In the genomic region with DNA sequence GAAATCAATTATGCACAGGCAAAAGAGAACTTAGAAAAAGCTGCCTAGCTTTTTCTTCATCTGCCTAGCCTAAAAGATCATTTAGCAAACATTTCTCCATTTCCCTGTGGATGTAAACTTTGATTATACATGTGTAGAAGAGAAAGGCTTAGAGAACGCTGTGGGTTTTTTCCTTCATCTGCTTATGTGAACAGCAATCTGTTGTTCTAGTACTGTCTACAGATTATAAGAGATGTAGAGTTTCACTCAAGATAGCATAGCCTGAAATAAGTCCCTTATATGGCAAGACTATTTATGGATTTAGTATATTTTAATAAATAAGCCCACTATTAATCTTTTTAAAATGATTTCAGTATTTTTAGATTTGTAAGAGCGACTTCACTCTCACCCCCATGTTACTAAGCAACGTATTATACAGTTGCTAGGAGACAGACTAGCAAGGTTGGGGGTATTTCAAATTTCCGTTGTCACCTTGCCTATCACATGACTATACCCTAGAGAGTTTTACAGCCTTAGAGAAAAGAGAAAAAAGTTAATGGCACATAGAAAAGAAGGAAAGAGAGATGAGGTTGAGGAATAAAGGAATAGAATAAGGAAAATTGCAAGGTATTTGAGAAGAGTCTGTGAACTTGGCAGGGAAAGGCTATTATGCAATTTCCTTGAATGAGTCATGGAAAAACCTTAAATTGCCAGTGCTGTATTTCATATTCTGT, we compare ENCODE assay signal across 1 cellular context.
TF ChIP-seq lines count a peak whose summit lies in the region.

No MANE protein-coding gene starts in this region.

TF ChIP-seq in K562, 482 proteins besides CTCF, POLR2A, EP300 and RAD21 (continued from another document and continues in another):
- TF ChIP-seq, protein P1, sequence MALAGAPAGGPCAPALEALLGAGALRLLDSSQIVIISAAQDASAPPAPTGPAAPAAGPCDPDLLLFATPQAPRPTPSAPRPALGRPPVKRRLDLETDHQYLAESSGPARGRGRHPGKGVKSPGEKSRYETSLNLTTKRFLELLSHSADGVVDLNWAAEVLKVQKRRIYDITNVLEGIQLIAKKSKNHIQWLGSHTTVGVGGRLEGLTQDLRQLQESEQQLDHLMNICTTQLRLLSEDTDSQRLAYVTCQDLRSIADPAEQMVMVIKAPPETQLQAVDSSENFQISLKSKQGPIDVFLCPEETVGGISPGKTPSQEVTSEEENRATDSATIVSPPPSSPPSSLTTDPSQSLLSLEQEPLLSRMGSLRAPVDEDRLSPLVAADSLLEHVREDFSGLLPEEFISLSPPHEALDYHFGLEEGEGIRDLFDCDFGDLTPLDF (CRISPR knock-in tag; IDR thresholded peaks at IDR 0.05): no peak
- no peak for TF ChIP-seq CBX2 (IDR thresholded peaks at IDR 0.05; ENCODE audit: insufficient read depth, low read length, poor library complexity, severe bottlenecking)
- TF ChIP-seq ZNF695 (CRISPR knock-in tag; IDR thresholded peaks at IDR 0.05): no peak
- no peak for TF ChIP-seq STAG1 (CRISPR knock-in tag; IDR thresholded peaks at IDR 0.05; ENCODE audit: borderline replicate concordance)
- TF ChIP-seq ZNF384 (IDR thresholded peaks at IDR 0.05; ENCODE audit: low read depth, low read length): no peak
- TF ChIP-seq MAFF (IDR thresholded peaks at IDR 0.05; ENCODE audit: low read length): peak; percentile 58
- no peak for TF ChIP-seq IRF2 (CRISPR knock-in tag; IDR thresholded peaks at IDR 0.05)
- TF ChIP-seq POLR3A (IDR thresholded peaks at IDR 0.05; ENCODE audit: borderline replicate concordance, extremely low read depth, insufficient read depth, insufficient read length): no peak
- TF ChIP-seq PURB (CRISPR knock-in tag; IDR thresholded peaks at IDR 0.05; ENCODE audit: low read depth): no peak
- TF ChIP-seq, protein P2, sequence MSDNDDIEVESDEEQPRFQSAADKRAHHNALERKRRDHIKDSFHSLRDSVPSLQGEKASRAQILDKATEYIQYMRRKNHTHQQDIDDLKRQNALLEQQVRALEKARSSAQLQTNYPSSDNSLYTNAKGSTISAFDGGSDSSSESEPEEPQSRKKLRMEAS (CRISPR knock-in tag; IDR thresholded peaks at IDR 0.05): no peak
- no peak for TF ChIP-seq ILF3 (IDR thresholded peaks at IDR 0.05; ENCODE audit: borderline replicate concordance)
- TF ChIP-seq XRCC3 (IDR thresholded peaks at IDR 0.05): no peak
- TF ChIP-seq, protein P3, sequence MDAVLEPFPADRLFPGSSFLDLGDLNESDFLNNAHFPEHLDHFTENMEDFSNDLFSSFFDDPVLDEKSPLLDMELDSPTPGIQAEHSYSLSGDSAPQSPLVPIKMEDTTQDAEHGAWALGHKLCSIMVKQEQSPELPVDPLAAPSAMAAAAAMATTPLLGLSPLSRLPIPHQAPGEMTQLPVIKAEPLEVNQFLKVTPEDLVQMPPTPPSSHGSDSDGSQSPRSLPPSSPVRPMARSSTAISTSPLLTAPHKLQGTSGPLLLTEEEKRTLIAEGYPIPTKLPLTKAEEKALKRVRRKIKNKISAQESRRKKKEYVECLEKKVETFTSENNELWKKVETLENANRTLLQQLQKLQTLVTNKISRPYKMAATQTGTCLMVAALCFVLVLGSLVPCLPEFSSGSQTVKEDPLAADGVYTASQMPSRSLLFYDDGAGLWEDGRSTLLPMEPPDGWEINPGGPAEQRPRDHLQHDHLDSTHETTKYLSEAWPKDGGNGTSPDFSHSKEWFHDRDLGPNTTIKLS (IDR thresholded peaks at IDR 0.05; ENCODE audit: borderline replicate concordance, low read depth): no peak
- no peak for TF ChIP-seq NR2C2 (CRISPR knock-in tag; IDR thresholded peaks at IDR 0.05)
- TF ChIP-seq NR2C2 (tag; IDR thresholded peaks at IDR 0.05): no peak
- TF ChIP-seq, protein P4, sequence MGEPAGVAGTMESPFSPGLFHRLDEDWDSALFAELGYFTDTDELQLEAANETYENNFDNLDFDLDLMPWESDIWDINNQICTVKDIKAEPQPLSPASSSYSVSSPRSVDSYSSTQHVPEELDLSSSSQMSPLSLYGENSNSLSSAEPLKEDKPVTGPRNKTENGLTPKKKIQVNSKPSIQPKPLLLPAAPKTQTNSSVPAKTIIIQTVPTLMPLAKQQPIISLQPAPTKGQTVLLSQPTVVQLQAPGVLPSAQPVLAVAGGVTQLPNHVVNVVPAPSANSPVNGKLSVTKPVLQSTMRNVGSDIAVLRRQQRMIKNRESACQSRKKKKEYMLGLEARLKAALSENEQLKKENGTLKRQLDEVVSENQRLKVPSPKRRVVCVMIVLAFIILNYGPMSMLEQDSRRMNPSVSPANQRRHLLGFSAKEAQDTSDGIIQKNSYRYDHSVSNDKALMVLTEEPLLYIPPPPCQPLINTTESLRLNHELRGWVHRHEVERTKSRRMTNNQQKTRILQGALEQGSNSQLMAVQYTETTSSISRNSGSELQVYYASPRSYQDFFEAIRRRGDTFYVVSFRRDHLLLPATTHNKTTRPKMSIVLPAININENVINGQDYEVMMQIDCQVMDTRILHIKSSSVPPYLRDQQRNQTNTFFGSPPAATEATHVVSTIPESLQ (CRISPR knock-in tag; IDR thresholded peaks at IDR 0.05): no peak
- TF ChIP-seq PCBP2 (IDR thresholded peaks at IDR 0.05; ENCODE audit: low read depth, low read length, poor library complexity, severe bottlenecking): no peak
- no peak for TF ChIP-seq GTF2B (IDR thresholded peaks at IDR 0.05; ENCODE audit: extremely low read depth, insufficient read length)
- no peak for TF ChIP-seq ILK (tag; IDR thresholded peaks at IDR 0.05; ENCODE audit: borderline replicate concordance, low read depth)
- TF ChIP-seq HINFP (tag; conservative IDR thresholded peaks at IDR 0.05; ENCODE audit: low read depth): peak; percentile 54; the same call in 1 of the 2 replicates
- peak; percentile 75 for TF ChIP-seq LEF1 (IDR thresholded peaks at IDR 0.05)
- TF ChIP-seq TEAD4 (IDR thresholded peaks at IDR 0.05; ENCODE audit: low read length): peak; percentile 17; the same call in 1 of the 2 replicates
- TF ChIP-seq TEAD4 (CRISPR knock-in tag; IDR thresholded peaks at IDR 0.05; ENCODE audit: borderline replicate concordance): no peak
- no peak for TF ChIP-seq MAZ (CRISPR knock-in tag; conservative IDR thresholded peaks at IDR 0.05 in 1 of 2, IDR thresholded peaks at IDR 0.05 in 1 of 2)
- no peak for TF ChIP-seq FOXJ2 (tag; IDR thresholded peaks at IDR 0.05)
- no peak for TF ChIP-seq USF1 (CRISPR knock-in tag; IDR thresholded peaks at IDR 0.05)
- TF ChIP-seq ETS2 (tag; IDR thresholded peaks at IDR 0.05; ENCODE audit: borderline replicate concordance, poor library complexity, severe bottlenecking): no peak
- TF ChIP-seq NEUROD1 (IDR thresholded peaks at IDR 0.05; ENCODE audit: borderline replicate concordance, low read depth, low read length, partially characterized antibody): peak; percentile 33
- TF ChIP-seq, protein P5, sequence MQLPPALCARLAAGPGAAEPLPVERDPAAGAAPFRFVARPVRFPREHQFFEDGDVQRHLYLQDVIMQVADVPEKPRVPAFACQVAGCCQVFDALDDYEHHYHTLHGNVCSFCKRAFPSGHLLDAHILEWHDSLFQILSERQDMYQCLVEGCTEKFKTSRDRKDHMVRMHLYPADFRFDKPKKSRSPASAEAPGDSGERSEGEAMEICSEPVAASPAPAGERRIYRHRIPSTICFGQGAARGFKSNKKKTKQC (CRISPR knock-in tag; IDR thresholded peaks at IDR 0.05): no peak
- no peak for TF ChIP-seq REST (CRISPR knock-in tag; IDR thresholded peaks at IDR 0.05; ENCODE audit: low read depth)
- TF ChIP-seq CXXC5 (CRISPR knock-in tag; IDR thresholded peaks at IDR 0.05): no peak
- TF ChIP-seq, protein P6, sequence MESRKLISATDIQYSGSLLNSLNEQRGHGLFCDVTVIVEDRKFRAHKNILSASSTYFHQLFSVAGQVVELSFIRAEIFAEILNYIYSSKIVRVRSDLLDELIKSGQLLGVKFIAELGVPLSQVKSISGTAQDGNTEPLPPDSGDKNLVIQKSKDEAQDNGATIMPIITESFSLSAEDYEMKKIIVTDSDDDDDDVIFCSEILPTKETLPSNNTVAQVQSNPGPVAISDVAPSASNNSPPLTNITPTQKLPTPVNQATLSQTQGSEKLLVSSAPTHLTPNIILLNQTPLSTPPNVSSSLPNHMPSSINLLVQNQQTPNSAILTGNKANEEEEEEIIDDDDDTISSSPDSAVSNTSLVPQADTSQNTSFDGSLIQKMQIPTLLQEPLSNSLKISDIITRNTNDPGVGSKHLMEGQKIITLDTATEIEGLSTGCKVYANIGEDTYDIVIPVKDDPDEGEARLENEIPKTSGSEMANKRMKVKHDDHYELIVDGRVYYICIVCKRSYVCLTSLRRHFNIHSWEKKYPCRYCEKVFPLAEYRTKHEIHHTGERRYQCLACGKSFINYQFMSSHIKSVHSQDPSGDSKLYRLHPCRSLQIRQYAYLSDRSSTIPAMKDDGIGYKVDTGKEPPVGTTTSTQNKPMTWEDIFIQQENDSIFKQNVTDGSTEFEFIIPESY (CRISPR knock-in tag; IDR thresholded peaks at IDR 0.05): no peak
- peak; percentile 99 for TF ChIP-seq CEBPB (tag; IDR thresholded peaks at IDR 0.05)
- 0 out of 2 replicates have a peak, but pooled peaks have one; percentile 23 for TF ChIP-seq ZEB2 (IDR thresholded peaks at IDR 0.05)
- no peak for TF ChIP-seq ZFX (CRISPR knock-in tag; IDR thresholded peaks at IDR 0.05)
- TF ChIP-seq ZNF143 (CRISPR knock-in tag; IDR thresholded peaks at IDR 0.05): no peak
- no peak for TF ChIP-seq HOXB6 (CRISPR knock-in tag; IDR thresholded peaks at IDR 0.05; ENCODE audit: borderline replicate concordance)
- TF ChIP-seq MLLT1 (IDR thresholded peaks at IDR 0.05): peak in 1 of 2 experiments; percentile 66; a peak in 1 of 4 replicates
- no peak for TF ChIP-seq USF2 (CRISPR knock-in tag; IDR thresholded peaks at IDR 0.05)
